2 cellular contexts compared by ENCODE assay signal in genomic region chr17:76533640-76534359, GRCh38.
TF ChIP-seq lines count a peak whose summit lies in the region.
"Not testable (repeated sequence)": the region's sequence is repeated elsewhere in the genome, so short reads cannot be mapped to it uniquely, and the experiment has no call there.

No MANE protein-coding gene starts in this region.

TF ChIP-seq in HEK293, 187 proteins besides CTCF, POLR2A, EP300 and RAD21:
- TF ChIP-seq ZNF366 (tag by site-specific recombination; conservative IDR thresholded peaks at IDR 0.05) (peak; percentile 85), ZNF596 (tag by site-specific recombination; IDR thresholded peaks at IDR 0.05) (peak; percentile 95), ZNF121 (tag by site-specific recombination; IDR thresholded peaks at IDR 0.05) (peak; percentile 89)

TF ChIP-seq in HepG2, 621 proteins besides CTCF, POLR2A, EP300 and RAD21:
- TF ChIP-seq RFXAP (CRISPR knock-in tag; IDR thresholded peaks at IDR 0.05; ENCODE audit: borderline replicate concordance) (peak; percentile 57; the same call in 1 of the 2 replicates), MAZ (CRISPR knock-in tag; IDR thresholded peaks at IDR 0.05; ENCODE audit: low read depth) (0 out of 2 replicates have a peak, but pooled peaks have one; percentile 33), USF2 (CRISPR knock-in tag; IDR thresholded peaks at IDR 0.05; ENCODE audit: borderline replicate concordance) (0 out of 2 replicates have a peak, but pooled peaks have one; percentile 6), ZNF121 (CRISPR knock-in tag; IDR thresholded peaks at IDR 0.05) (peak; percentile 81), REPIN1 (CRISPR knock-in tag; IDR thresholded peaks at IDR 0.05; ENCODE audit: borderline replicate concordance, low read depth) (0 out of 2 replicates have a peak, but pooled peaks have one; percentile 41), ZNF704 (CRISPR knock-in tag; IDR thresholded peaks at IDR 0.05; ENCODE audit: borderline replicate concordance) (0 out of 2 replicates have a peak, but pooled peaks have one; percentile 3), TEAD3 (CRISPR knock-in tag; optimal IDR thresholded peaks at IDR 0.05; ENCODE audit: borderline replicate concordance) (peak; percentile 11)
- not testable (repeated sequence) for TF ChIP-seq MAZ (IDR thresholded peaks at IDR 0.05; ENCODE audit: borderline replicate concordance, low read depth, low read length); USF2 (IDR thresholded peaks at IDR 0.05; ENCODE audit: low read depth, low read length)
- TF ChIP-seq, protein P1, sequence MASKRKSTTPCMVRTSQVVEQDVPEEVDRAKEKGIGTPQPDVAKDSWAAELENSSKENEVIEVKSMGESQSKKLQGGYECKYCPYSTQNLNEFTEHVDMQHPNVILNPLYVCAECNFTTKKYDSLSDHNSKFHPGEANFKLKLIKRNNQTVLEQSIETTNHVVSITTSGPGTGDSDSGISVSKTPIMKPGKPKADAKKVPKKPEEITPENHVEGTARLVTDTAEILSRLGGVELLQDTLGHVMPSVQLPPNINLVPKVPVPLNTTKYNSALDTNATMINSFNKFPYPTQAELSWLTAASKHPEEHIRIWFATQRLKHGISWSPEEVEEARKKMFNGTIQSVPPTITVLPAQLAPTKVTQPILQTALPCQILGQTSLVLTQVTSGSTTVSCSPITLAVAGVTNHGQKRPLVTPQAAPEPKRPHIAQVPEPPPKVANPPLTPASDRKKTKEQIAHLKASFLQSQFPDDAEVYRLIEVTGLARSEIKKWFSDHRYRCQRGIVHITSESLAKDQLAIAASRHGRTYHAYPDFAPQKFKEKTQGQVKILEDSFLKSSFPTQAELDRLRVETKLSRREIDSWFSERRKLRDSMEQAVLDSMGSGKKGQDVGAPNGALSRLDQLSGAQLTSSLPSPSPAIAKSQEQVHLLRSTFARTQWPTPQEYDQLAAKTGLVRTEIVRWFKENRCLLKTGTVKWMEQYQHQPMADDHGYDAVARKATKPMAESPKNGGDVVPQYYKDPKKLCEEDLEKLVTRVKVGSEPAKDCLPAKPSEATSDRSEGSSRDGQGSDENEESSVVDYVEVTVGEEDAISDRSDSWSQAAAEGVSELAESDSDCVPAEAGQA (IDR thresholded peaks at IDR 0.05; ENCODE audit: low read depth), result not testable (repeated sequence)
- TF ChIP-seq, protein P1 (CRISPR knock-in tag; IDR thresholded peaks at IDR 0.05; ENCODE audit: borderline replicate concordance), result 0 out of 2 replicates have a peak, but pooled peaks have one; percentile 8
